ENCODE assay signal across 25 cellular contexts in the genomic region with DNA sequence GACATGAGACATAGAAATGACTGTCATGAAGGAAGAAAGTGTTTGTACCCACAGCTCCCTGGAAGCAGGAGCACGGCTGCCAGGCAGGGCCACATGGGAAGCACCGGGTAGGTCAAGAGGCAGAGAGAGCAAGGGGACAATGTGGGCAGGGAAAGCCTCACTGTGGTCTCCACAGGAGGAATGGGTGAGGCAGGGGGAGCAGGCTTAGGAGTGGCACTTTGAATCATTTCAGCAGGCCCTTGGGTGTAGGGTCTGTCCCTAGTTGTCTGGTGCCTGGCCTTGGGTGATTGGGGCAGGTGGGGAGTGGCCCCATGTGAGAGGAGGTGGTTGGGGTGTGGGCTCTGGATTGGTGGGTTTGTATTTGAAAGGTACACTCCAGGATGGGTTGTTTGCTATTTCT.
"Had no signal": no experiment of that assay in that cellular context is flagged by ENCODE, and none has a peak within 500 bp of the region (broad histone marks: within the 10 kb centered on the region; RNA-seq: fewer than 3 reads in every experiment).

No MANE protein-coding gene starts in this region.

- H3K27me3 ChIP-seq: colonic mucosa, neural progenitor cell, ovary, sigmoid colon, testis had no signal

- DNase-seq: colonic mucosa; effector CD8-positive, alpha-beta T cell; left ventricle myocardium superior; lower lobe of right lung; mucosa of descending colon; naive B cell; nucleus accumbens; ovary; posterior cingulate gyrus; psoas muscle; right cardiac atrium; sigmoid colon; stimulated activated CD4-positive, alpha-beta T cell treated with anti-CD3 and anti-CD28 coated beads, Interleukin-2, amount 100 ng/mL, for 24 hours; stimulated activated CD4-positive, alpha-beta T cell treated with anti-CD3 and anti-CD28 coated beads, Interleukin-4, amount 100 ng/mL, for 24 hours; stimulated activated naive CD8-positive, alpha-beta T cell treated with anti-CD3 and anti-CD28 coated beads, Interleukin-15, Interleukin-2, amounts not matched to agents 100 U/mL and 50 U/mL, for 24 hours; substantia nigra; testis; tibial artery had no signal

- H3K4me3 ChIP-seq: colonic mucosa, lower lobe of right lung, mucosa of descending colon, neural progenitor cell, ovary, psoas muscle, sigmoid colon, testis, tibial artery had no signal

- H3K4me2 ChIP-seq: neural progenitor cell had no signal

- H3K27ac ChIP-seq: colonic mucosa, lower lobe of right lung, neural progenitor cell, ovary, psoas muscle, sigmoid colon, testis, tibial artery had no signal

- H3K9me3 Mint-ChIP-seq: dendritic cell treated with granulocyte-macrophage colony-stimulating factor and Interleukin-4, amounts not matched to agents 40 ng/mL and 50 ng/mL, for 4 days; natural killer cell treated with Interleukin-12 subunit alpha and Interleukin-12 subunit beta and Interleukin-15 and Interleukin-18, amount 100 ng/mL, for 72 hours; neural progenitor cell; type B pancreatic cell had no signal

- ATAC-seq: left ventricle myocardium superior; lower lobe of right lung; mucosa of descending colon; psoas muscle; right cardiac atrium; stimulated activated memory B cell treated with anti-CD40 and anti-IgM and Interleukin-4, amounts not matched to agents 10 μg/mL and 1 μg/mL and 100 μg/mL, for 72 hours; stimulated activated naive CD8-positive, alpha-beta T cell treated with anti-CD3 and anti-CD28 coated beads, Interleukin-15, Interleukin-2, amounts not matched to agents 100 U/mL and 50 U/mL, for 24 hours had no signal

- H3K4me1 ChIP-seq: colonic mucosa, lower lobe of right lung, psoas muscle, testis, tibial artery had no signal

- H3K4me3 Mint-ChIP-seq: dendritic cell treated with granulocyte-macrophage colony-stimulating factor and Interleukin-4, amounts not matched to agents 40 ng/mL and 50 ng/mL, for 4 days; memory B cell; mesothelial cell of epicardium; naive B cell; natural killer cell treated with Interleukin-12 subunit alpha and Interleukin-12 subunit beta and Interleukin-15 and Interleukin-18, amount 100 ng/mL, for 72 hours; neural progenitor cell; stimulated activated memory B cell treated with anti-CD40 and anti-IgM and Interleukin-4, amounts not matched to agents 10 μg/mL and 1 μg/mL and 100 μg/mL, for 72 hours; type B pancreatic cell had no signal

- H3K27me3 Mint-ChIP-seq: dendritic cell treated with granulocyte-macrophage colony-stimulating factor and Interleukin-4, amounts not matched to agents 40 ng/mL and 50 ng/mL, for 4 days; stimulated activated memory B cell treated with anti-CD40 and anti-IgM and Interleukin-4, amounts not matched to agents 10 μg/mL and 1 μg/mL and 100 μg/mL, for 72 hours; type B pancreatic cell had no signal

- H3K27ac Mint-ChIP-seq: dendritic cell treated with granulocyte-macrophage colony-stimulating factor and Interleukin-4, amounts not matched to agents 40 ng/mL and 50 ng/mL, for 4 days; memory B cell; mesothelial cell of epicardium; naive B cell; natural killer cell treated with Interleukin-12 subunit alpha and Interleukin-12 subunit beta and Interleukin-15 and Interleukin-18, amount 100 ng/mL, for 72 hours; neural progenitor cell; stimulated activated memory B cell treated with anti-CD40 and anti-IgM and Interleukin-4, amounts not matched to agents 10 μg/mL and 1 μg/mL and 100 μg/mL, for 72 hours; type B pancreatic cell had no signal

- H3K36me3 ChIP-seq: colonic mucosa, lower lobe of right lung, neural progenitor cell, ovary, sigmoid colon, tibial artery had no signal

- H3K4me1 Mint-ChIP-seq: memory B cell, mesothelial cell of epicardium, naive B cell had no signal

- H3K36me3 Mint-ChIP-seq: mesothelial cell of epicardium; natural killer cell treated with Interleukin-12 subunit alpha and Interleukin-12 subunit beta and Interleukin-15 and Interleukin-18, amount 100 ng/mL, for 72 hours; neural progenitor cell; type B pancreatic cell had no signal

- H2AFZ ChIP-seq: neural progenitor cell had no signal
